Comparison of ENCODE assay signal across 10 cellular contexts in the genomic region with DNA sequence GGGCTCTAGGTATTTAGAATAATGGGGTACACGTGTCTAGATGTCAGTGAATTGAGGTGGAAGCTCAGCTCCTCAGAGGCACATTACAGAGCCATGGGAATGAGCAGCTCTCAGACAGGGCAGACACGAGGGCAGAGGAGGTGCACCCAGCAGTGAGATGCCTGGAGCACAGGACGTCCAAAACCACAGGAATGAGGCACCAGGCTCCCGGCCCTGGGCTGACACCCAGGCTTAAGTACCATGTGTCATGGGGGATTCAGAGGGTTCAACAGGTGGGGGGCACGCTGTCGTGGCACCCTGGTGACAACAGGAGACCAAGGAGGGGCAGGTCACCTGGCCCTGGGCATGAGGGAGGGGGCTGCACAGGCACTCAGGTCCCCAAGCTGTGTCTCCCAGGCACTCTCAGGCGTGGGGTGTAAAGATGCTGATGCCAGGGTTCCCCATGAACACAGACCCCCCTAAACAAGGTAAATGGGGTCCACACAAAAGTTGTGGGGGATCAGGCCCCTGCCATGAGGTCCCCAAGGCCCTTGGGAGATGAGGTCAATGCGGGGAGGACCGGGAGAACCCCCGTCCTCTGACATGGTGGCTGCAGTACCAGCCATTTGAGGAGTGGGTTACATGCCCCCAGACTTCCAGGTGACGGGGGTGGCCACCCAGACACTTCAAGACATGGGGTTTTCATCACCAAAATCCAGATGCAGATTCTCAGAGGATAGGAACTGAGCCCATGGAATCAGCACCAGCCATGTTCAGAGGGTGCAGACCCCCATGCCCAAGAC. TPM values are rescaled to one million over a fixed set of nuclear protein-coding genes. Genes with fewer than 3 reads are reported as not detected.
A peak's percentile ranks its signal among the peaks of the same experiment; 100 is the strongest.
DNase-seq lines count a peak whose midpoint lies in the region; ATAC-seq and TF ChIP-seq lines count a peak whose summit lies in the region.
"Had no signal": no experiment of that assay in that cellular context is flagged by ENCODE, and none has a peak within 500 bp of the region (broad histone marks: within the 10 kb centered on the region; RNA-seq: fewer than 3 reads in every experiment).

No MANE protein-coding gene starts in this region.

- H3K27ac ChIP-seq in SK-N-SH (ENCODE audit: low read depth in 2 of 2, low read length in 1 of 2): no peak overlapping the region; a peak in 1 of 4 replicates

- CTCF ChIA-PET in SK-N-SH (lab: Yijun Ruan, JAX): interaction anchor here (1.1 to 20.8 kb wide), 7 partner anchors 11 to 321 kb away, joined by 4 to 585 read pairs (median 148); partner anchors contain the start of gene IGF2

- H3K4me1 ChIP-seq in SK-N-SH (ENCODE audit: control insufficient read depth in 1 of 2, insufficient read depth in 2 of 2, low read depth in 1 of 2, low read length in 1 of 2): peaks cover 13 to 72% of the 10 kb centered on the region in 2 experiments; a peak in 3 of 4 replicates

- H2AFZ ChIP-seq in SK-N-SH (ENCODE audit: low read depth): no peak overlapping the region

- TF ChIP-seq EP300 in SK-N-SH (IDR thresholded peaks at IDR 0.05; ENCODE audit: borderline replicate concordance in 1 of 2, low read depth in 1 of 2, low read length in 1 of 2): no peak

- H3K9me3 ChIP-seq in SK-N-SH: no peaks in the 10 kb centered on the region

- TF ChIP-seq RAD21 in SK-N-SH (IDR thresholded peaks at IDR 0.05; ENCODE audit: low read length): no peak

- H3K79me2 ChIP-seq in SK-N-SH (ENCODE audit: insufficient read depth): no peaks in the 10 kb centered on the region

- DNase-seq in H4 (ENCODE audit: low spot score): peak; percentile 94
- no peak for DNase-seq in SK-N-SH
- DNase-seq in foreskin fibroblast: peak; percentile 62 to 73
- peak; percentile 20 for DNase-seq in stromal cell of bone marrow (ENCODE audit: low read depth)
- no peak for DNase-seq in activated CD4-positive, alpha-beta T cell treated with anti-CD3 and anti-CD28 coated beads, Interleukin-2, amount 50 U/mL, for 4 hours
- DNase-seq in stimulated activated CD4-positive, alpha-beta T cell treated with anti-CD3 and anti-CD28 coated beads, Interleukin-15, amount 100 ng/mL, for 24 hours: no peak
- DNase-seq: activated naive CD4-positive, alpha-beta T cell treated with Interleukin-2 at 50 U/mL for 16 hours; NCI-H748 treated with DMSO at 0.1 percent for 48 hours; stimulated activated naive CD4-positive, alpha-beta T cell had no signal

- POLR2A ChIA-PET in SK-N-SH (lab: Yijun Ruan, JAX): no interaction called here

- 48% methylated on average over 8 of the region's 11 CpGs for WGBS in SK-N-SH (ENCODE audit: low lambda C conversion rate)

- H3F3A ChIP-seq in SK-N-SH (replicated peaks; ENCODE audit: insufficient read depth): peaks cover 3% of the 10 kb centered on the region

- ATAC-seq in GM18873 (IDR thresholded peaks at IDR 0.05; ENCODE audit: low FRiP score, unreplicated experiment): no peak

- H3K36me3 ChIP-seq in SK-N-SH (replicated peaks in 1 of 2; ENCODE audit: control insufficient read depth in 1 of 2, insufficient read depth in 2 of 2, low read length in 1 of 2): no peaks in the 10 kb centered on the region

- no peak overlapping the region for H3K4me3 ChIP-seq in SK-N-SH (ENCODE audit: low read depth in 2 of 2, low read length in 1 of 2)
- H3K4me3 ChIP-seq in foreskin fibroblast (ENCODE audit: low read depth in 1 of 2, low read length in 2 of 2): no peak overlapping the region

- TF ChIP-seq CTCF in SK-N-SH (IDR thresholded peaks at IDR 0.05): no peak
- TF ChIP-seq CTCF in foreskin fibroblast (IDR thresholded peaks at IDR 0.05; ENCODE audit: low read depth, low read length): no peak

- no peaks in the 10 kb centered on the region for H3K27me3 ChIP-seq in SK-N-SH (ENCODE audit: insufficient read depth)

- H3K4me2 ChIP-seq in SK-N-SH: peak overlapping the region; percentile 41; the same call in 1 of the 2 replicates

- no peaks in the 10 kb centered on the region for H4K20me1 ChIP-seq in SK-N-SH (ENCODE audit: insufficient read depth)

- H3K9me2 ChIP-seq in SK-N-SH: no peaks in the 10 kb centered on the region

- no peak overlapping the region for H3K9ac ChIP-seq in SK-N-SH

TF ChIP-seq in SK-N-SH, 30 proteins besides CTCF, POLR2A, EP300 and RAD21 (continues in another document):
- TF ChIP-seq NRF1 (IDR thresholded peaks at IDR 0.05; ENCODE audit: low read depth, low read length) (no peak), TEAD4 (IDR thresholded peaks at IDR 0.05; ENCODE audit: borderline replicate concordance, insufficient read depth) (no peak), JUND (IDR thresholded peaks at IDR 0.05) (no peak), SIN3A (IDR thresholded peaks at IDR 0.05; ENCODE audit: borderline replicate concordance, low read depth, low read length) (no peak), REST (IDR thresholded peaks at IDR 0.05; ENCODE audit: low read depth, low read length) (no peak), PBX3 (IDR thresholded peaks at IDR 0.05) (no peak), FOXM1 (IDR thresholded peaks at IDR 0.05; ENCODE audit: low read depth) (no peak), SMC3 (IDR thresholded peaks at IDR 0.05; ENCODE audit: low read depth, low read length) (no peak), NFIC (IDR thresholded peaks at IDR 0.05; ENCODE audit: borderline replicate concordance) (peak; percentile 31; the same call in 1 of the 2 replicates), ELF1 (IDR thresholded peaks at IDR 0.05) (no peak), EZH2phosphoT487 (IDR thresholded peaks at IDR 0.05; ENCODE audit: borderline replicate concordance, low read depth) (no peak), YY1 (IDR thresholded peaks at IDR 0.05; ENCODE audit: low read depth) (no peak)
- TF ChIP-seq, protein P1, sequence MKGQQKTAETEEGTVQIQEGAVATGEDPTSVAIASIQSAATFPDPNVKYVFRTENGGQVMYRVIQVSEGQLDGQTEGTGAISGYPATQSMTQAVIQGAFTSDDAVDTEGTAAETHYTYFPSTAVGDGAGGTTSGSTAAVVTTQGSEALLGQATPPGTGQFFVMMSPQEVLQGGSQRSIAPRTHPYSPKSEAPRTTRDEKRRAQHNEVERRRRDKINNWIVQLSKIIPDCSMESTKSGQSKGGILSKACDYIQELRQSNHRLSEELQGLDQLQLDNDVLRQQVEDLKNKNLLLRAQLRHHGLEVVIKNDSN (IDR thresholded peaks at IDR 0.05; ENCODE audit: borderline replicate concordance, low read depth): no peak
- TF ChIP-seq, protein P2, sequence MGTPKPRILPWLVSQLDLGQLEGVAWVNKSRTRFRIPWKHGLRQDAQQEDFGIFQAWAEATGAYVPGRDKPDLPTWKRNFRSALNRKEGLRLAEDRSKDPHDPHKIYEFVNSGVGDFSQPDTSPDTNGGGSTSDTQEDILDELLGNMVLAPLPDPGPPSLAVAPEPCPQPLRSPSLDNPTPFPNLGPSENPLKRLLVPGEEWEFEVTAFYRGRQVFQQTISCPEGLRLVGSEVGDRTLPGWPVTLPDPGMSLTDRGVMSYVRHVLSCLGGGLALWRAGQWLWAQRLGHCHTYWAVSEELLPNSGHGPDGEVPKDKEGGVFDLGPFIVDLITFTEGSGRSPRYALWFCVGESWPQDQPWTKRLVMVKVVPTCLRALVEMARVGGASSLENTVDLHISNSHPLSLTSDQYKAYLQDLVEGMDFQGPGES (IDR thresholded peaks at IDR 0.05; ENCODE audit: low read depth, low read length): no peak

RNA-seq across cellular contexts. Expression of gene SYT8, which starts 5.6 kb away (rescaled TPM):
- not detected in 2 replicates for total RNA-seq in H4 (2014; rRNA removed; shearing (Covaris generic))
- polyA plus RNA-seq in SK-N-SH (2012; rRNA removed): not detected in 2 replicates
- polyA plus RNA-seq in SK-N-SH (2012; cell fraction: cytosol; rRNA removed): not detected in 2 replicates
- polyA plus RNA-seq in SK-N-SH (2012; cell fraction: nucleus; rRNA removed): 0.13 and 0.15 TPM in 2 replicates

RNA-seq across cellular contexts. Expression of gene TNNI2, which starts 9.6 kb away (rescaled TPM):
- total RNA-seq in H4 (2014; rRNA removed; shearing (Covaris generic)): not detected in 2 replicates
- polyA plus RNA-seq in SK-N-SH (2012; rRNA removed): not detected in 2 replicates
- polyA plus RNA-seq in SK-N-SH (2012; cell fraction: cytosol; rRNA removed): 0.04 and 0.06 TPM in 2 replicates
- polyA plus RNA-seq in SK-N-SH (2012; cell fraction: nucleus; rRNA removed): 0.14 and 0.26 TPM in 2 replicates

RNA-seq across cellular contexts. Expression of gene LSP1, which starts 23.7 kb away (rescaled TPM):
- total RNA-seq in H4 (2014; rRNA removed; shearing (Covaris generic)): 3.3 TPM in 2 replicates
- 0.34 and 0.38 TPM in 2 replicates for polyA plus RNA-seq in SK-N-SH (2012; rRNA removed)
- 0.22 and 0.46 TPM in 2 replicates for polyA plus RNA-seq in SK-N-SH (2012; cell fraction: cytosol; rRNA removed)
- polyA plus RNA-seq in SK-N-SH (2012; cell fraction: nucleus; rRNA removed): 0.19 and 0.54 TPM in 2 replicates

Comparison
In these comparisons a context has a peak if more than half of its experiments do, and no peak if none do; other contexts are left out.
1. DNase-seq: peak in H4 (single experiment), foreskin fibroblast (2 of 2) and stromal cell of bone marrow (single experiment); none in SK-N-SH (single experiment), activated CD4-positive, alpha-beta T cell treated with anti-CD3 and anti-CD28 coated beads, Interleukin-2, amount 50 U/mL, for 4 hours (0 of 2) and stimulated activated CD4-positive, alpha-beta T cell treated with anti-CD3 and anti-CD28 coated beads, Interleukin-15, amount 100 ng/mL, for 24 hours (single experiment).